Comparison of ENCODE assay signal across 15 cellular contexts in genomic region chr6:163333686-163334085, GRCh38.
"Had no signal": no experiment of that assay in that cellular context is flagged by ENCODE, and none has a peak within 500 bp of the region (broad histone marks: within the 10 kb centered on the region; RNA-seq: fewer than 3 reads in every experiment).

No MANE protein-coding gene starts in this region.

- H3K36me3 ChIP-seq: colonic mucosa, upper lobe of left lung had no signal

- H3K27me3 ChIP-seq: colonic mucosa, testis, upper lobe of left lung had no signal

- DNase-seq: activated CD4-positive, alpha-beta T cell treated with anti-CD3 and anti-CD28 coated beads, Interleukin-2, amount 10 ng/mL, durations not matched to agents 24 days and 14 days; activated CD8-positive, alpha-beta T cell treated with anti-CD3 and anti-CD28 coated beads for 36 hours; activated naive CD4-positive, alpha-beta T cell treated with anti-CD3 and anti-CD28 coated beads for 36 hours; activated T-cell treated with anti-CD3 and anti-CD28 coated beads, Interleukin-2, amount 50 U/mL, for 1 hour; colonic mucosa; islet precursor cell; mesenchymal stem cell; naive thymus-derived CD4-positive, alpha-beta T cell; retina; SIG-M5; stimulated activated naive CD8-positive, alpha-beta T cell treated with anti-CD3 and anti-CD28 coated beads, Interleukin-15, Interleukin-2, amounts not matched to agents 100 U/mL and 50 U/mL, for 24 hours; T-helper 1 cell; T1000; testis; upper lobe of left lung had no signal

- H3K4me3 ChIP-seq: colonic mucosa, testis, upper lobe of left lung had no signal

- ATAC-seq: activated CD8-positive, alpha-beta T cell treated with anti-CD3 and anti-CD28 coated beads for 36 hours; naive thymus-derived CD4-positive, alpha-beta T cell; stimulated activated naive CD8-positive, alpha-beta T cell treated with anti-CD3 and anti-CD28 coated beads, Interleukin-15, Interleukin-2, amounts not matched to agents 100 U/mL and 50 U/mL, for 24 hours had no signal

- H3K27ac ChIP-seq: colonic mucosa, testis had no signal

- H3K9me3 ChIP-seq: colonic mucosa, testis, upper lobe of left lung had no signal

- H3K4me1 ChIP-seq: colonic mucosa, testis had no signal
